Comparison of ENCODE assay signal across 1 cellular context in the genomic region with DNA sequence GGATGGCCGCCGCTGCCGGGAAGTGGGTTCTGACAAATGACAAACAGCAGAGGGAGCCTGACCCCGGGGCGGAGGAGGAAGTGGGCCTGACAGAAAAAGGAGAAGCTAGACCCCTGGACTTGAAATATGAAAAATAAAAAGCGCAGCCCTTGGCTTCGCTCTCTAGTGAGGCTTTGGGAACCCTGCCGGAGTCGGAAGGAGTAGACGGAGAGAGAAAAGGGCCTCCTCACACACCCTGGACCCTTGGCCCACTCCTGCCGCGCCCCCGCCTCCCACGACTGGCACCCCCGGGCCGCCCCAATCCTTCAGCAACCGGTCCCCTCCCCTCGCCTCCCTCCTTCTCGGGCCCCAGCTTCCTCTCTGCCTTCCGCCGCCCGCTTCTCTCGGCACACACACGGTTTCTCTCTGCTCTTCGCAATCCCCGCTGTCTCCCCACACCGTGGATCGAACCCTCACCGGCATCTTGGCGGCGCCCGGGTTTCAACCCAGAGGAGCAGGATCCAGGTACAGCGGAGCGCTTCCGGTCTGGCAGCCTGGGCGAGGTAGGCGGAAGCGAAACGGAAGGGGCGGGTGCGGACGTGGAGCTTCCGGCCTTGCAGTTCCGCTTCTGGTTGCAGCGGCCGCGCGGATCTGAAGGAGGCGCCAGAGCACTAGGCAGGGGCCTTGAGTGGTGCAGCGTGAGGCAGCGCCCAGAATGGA.
TF ChIP-seq lines count a peak whose summit lies in the region.

A gene (minus strand): TSS at position 539 of the 699 bp plus-strand sequence. CDS start 77 bp downstream, at position 462.

TF ChIP-seq in K562, 482 proteins besides CTCF, POLR2A, EP300 and RAD21 (continued from another document and continues in another):
- TF ChIP-seq TRIM24 (IDR thresholded peaks at IDR 0.05) (0 out of 4 replicates have a peak, but pooled peaks of 1 of the 2 experiments have one; percentile 9), FOXP1 (CRISPR knock-in tag; IDR thresholded peaks at IDR 0.05) (no peak), FOXM1 (IDR thresholded peaks at IDR 0.05; ENCODE audit: low read depth) (no peak), FOXM1 (CRISPR knock-in tag; IDR thresholded peaks at IDR 0.05; ENCODE audit: low read depth) (peak; percentile 43; the same call in 1 of the 2 replicates), MTA1 (IDR thresholded peaks at IDR 0.05; ENCODE audit: borderline replicate concordance) (no peak), SNIP1 (IDR thresholded peaks at IDR 0.05; ENCODE audit: low read depth) (no peak), PML (IDR thresholded peaks at IDR 0.05; ENCODE audit: low read length) (peak; percentile 60), ZNF507 (tag; conservative IDR thresholded peaks at IDR 0.05) (no peak), BDP1 (IDR thresholded peaks at IDR 0.05; ENCODE audit: insufficient read depth, insufficient read length) (no peak), GTF2A2 (tag; IDR thresholded peaks at IDR 0.05) (no peak), TAF9B (IDR thresholded peaks at IDR 0.05; ENCODE audit: partially characterized antibody) (peak; percentile 79), FOXK2 (conservative IDR thresholded peaks at IDR 0.05 in 1 of 2, IDR thresholded peaks at IDR 0.05 in 1 of 2; ENCODE audit: low read depth in 2 of 2) (0 out of 4 replicates have a peak, but pooled peaks of 1 of the 2 experiments have one; percentile 28), CXXC5 (CRISPR knock-in tag; IDR thresholded peaks at IDR 0.05) (peak; percentile 69), ZNF668 (CRISPR knock-in tag; IDR thresholded peaks at IDR 0.05) (no peak), CHCHD3 (CRISPR knock-in tag; IDR thresholded peaks at IDR 0.05) (no peak), SOX6 (IDR thresholded peaks at IDR 0.05) (peak; percentile 22; the same call in 1 of the 2 replicates), MECOM (CRISPR knock-in tag; IDR thresholded peaks at IDR 0.05) (no peak), SMAD4 (CRISPR knock-in tag; conservative IDR thresholded peaks at IDR 0.05) (no peak), ATF7 (IDR thresholded peaks at IDR 0.05) (peak; percentile 72; the same call in 1 of the 2 replicates), ASH1L (IDR thresholded peaks at IDR 0.05; ENCODE audit: borderline replicate concordance, low read depth, partially characterized antibody) (peak; percentile 74), MYNN (IDR thresholded peaks at IDR 0.05) (0 out of 2 replicates have a peak, but pooled peaks have one; percentile 38), MYNN (CRISPR knock-in tag; IDR thresholded peaks at IDR 0.05) (no peak), DPF2 (IDR thresholded peaks at IDR 0.05) (0 out of 2 replicates have a peak, but pooled peaks have one; percentile 23), ZNF12 (CRISPR knock-in tag; IDR thresholded peaks at IDR 0.05) (no peak), RBM15 (IDR thresholded peaks at IDR 0.05; ENCODE audit: insufficient read depth, low read length) (no peak), RAD51 (IDR thresholded peaks at IDR 0.05; ENCODE audit: borderline replicate concordance, low read depth) (no peak), ETV6 (IDR thresholded peaks at IDR 0.05; ENCODE audit: borderline replicate concordance in 1 of 2, low read depth in 2 of 2, low read length in 1 of 2) (peak; percentile 98 to 99), ETV6 (CRISPR knock-in tag; IDR thresholded peaks at IDR 0.05; ENCODE audit: borderline replicate concordance) (no peak; the same call in 1 of the 2 replicates), PHTF2 (CRISPR knock-in tag; IDR thresholded peaks at IDR 0.05) (no peak), STAG1 (CRISPR knock-in tag; IDR thresholded peaks at IDR 0.05; ENCODE audit: borderline replicate concordance) (peak; percentile 90; the same call in 1 of the 2 replicates), SREBF2 (CRISPR knock-in tag; IDR thresholded peaks at IDR 0.05) (no peak), XRCC3 (IDR thresholded peaks at IDR 0.05) (no peak), ZNF408 (CRISPR knock-in tag; IDR thresholded peaks at IDR 0.05; ENCODE audit: low read depth) (no peak), SRSF7 (optimal IDR thresholded peaks at IDR 0.05; ENCODE audit: low read depth, low read length) (no peak), SMAD1 (IDR thresholded peaks at IDR 0.05; ENCODE audit: low read depth, low read length, partially characterized antibody) (peak; percentile 76), ELF4 (CRISPR knock-in tag; IDR thresholded peaks at IDR 0.05) (peak; percentile 88), HNRNPUL1 (IDR thresholded peaks at IDR 0.05; ENCODE audit: low read length) (no peak), RBBP5 (IDR thresholded peaks at IDR 0.05; ENCODE audit: borderline replicate concordance, insufficient read depth, low read length, poor library complexity, severe bottlenecking) (peak; percentile 85), NFIC (IDR thresholded peaks at IDR 0.05) (peak; percentile 62), ZNF184 (CRISPR knock-in tag; IDR thresholded peaks at IDR 0.05) (no peak)
- TF ChIP-seq, protein P1, sequence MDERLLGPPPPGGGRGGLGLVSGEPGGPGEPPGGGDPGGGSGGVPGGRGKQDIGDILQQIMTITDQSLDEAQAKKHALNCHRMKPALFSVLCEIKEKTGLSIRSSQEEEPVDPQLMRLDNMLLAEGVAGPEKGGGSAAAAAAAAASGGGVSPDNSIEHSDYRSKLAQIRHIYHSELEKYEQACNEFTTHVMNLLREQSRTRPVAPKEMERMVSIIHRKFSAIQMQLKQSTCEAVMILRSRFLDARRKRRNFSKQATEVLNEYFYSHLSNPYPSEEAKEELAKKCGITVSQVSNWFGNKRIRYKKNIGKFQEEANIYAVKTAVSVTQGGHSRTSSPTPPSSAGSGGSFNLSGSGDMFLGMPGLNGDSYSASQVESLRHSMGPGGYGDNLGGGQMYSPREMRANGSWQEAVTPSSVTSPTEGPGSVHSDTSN (CRISPR knock-in tag; IDR thresholded peaks at IDR 0.05; ENCODE audit: low read depth) = no peak
- TF ChIP-seq, protein P1 (tag; conservative IDR thresholded peaks at IDR 0.05; ENCODE audit: low read depth) = 0 out of 2 replicates have a peak, but pooled peaks have one; percentile 0
- TF ChIP-seq, protein P2, sequence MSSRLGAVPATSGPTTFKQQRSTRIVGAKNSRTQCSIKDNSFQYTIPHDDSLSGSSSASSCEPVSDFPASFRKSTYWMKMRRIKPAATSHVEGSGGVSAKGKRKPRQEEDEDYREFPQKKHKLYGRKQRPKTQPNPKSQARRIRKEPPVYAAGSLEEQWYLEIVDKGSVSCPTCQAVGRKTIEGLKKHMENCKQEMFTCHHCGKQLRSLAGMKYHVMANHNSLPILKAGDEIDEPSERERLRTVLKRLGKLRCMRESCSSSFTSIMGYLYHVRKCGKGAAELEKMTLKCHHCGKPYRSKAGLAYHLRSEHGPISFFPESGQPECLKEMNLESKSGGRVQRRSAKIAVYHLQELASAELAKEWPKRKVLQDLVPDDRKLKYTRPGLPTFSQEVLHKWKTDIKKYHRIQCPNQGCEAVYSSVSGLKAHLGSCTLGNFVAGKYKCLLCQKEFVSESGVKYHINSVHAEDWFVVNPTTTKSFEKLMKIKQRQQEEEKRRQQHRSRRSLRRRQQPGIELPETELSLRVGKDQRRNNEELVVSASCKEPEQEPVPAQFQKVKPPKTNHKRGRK (tag; IDR thresholded peaks at IDR 0.05) = no peak
- TF ChIP-seq, protein P3, sequence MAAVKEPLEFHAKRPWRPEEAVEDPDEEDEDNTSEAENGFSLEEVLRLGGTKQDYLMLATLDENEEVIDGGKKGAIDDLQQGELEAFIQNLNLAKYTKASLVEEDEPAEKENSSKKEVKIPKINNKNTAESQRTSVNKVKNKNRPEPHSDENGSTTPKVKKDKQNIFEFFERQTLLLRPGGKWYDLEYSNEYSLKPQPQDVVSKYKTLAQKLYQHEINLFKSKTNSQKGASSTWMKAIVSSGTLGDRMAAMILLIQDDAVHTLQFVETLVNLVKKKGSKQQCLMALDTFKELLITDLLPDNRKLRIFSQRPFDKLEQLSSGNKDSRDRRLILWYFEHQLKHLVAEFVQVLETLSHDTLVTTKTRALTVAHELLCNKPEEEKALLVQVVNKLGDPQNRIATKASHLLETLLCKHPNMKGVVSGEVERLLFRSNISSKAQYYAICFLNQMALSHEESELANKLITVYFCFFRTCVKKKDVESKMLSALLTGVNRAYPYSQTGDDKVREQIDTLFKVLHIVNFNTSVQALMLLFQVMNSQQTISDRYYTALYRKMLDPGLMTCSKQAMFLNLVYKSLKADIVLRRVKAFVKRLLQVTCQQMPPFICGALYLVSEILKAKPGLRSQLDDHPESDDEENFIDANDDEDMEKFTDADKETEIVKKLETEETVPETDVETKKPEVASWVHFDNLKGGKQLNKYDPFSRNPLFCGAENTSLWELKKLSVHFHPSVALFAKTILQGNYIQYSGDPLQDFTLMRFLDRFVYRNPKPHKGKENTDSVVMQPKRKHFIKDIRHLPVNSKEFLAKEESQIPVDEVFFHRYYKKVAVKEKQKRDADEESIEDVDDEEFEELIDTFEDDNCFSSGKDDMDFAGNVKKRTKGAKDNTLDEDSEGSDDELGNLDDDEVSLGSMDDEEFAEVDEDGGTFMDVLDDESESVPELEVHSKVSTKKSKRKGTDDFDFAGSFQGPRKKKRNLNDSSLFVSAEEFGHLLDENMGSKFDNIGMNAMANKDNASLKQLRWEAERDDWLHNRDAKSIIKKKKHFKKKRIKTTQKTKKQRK (IDR thresholded peaks at IDR 0.05; ENCODE audit: borderline replicate concordance, low read depth, low read length) = no peak
- TF ChIP-seq, protein P4, sequence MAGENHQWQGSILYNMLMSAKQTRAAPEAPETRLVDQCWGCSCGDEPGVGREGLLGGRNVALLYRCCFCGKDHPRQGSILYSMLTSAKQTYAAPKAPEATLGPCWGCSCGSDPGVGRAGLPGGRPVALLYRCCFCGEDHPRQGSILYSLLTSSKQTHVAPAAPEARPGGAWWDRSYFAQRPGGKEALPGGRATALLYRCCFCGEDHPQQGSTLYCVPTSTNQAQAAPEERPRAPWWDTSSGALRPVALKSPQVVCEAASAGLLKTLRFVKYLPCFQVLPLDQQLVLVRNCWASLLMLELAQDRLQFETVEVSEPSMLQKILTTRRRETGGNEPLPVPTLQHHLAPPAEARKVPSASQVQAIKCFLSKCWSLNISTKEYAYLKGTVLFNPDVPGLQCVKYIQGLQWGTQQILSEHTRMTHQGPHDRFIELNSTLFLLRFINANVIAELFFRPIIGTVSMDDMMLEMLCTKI (IDR thresholded peaks at IDR 0.05; ENCODE audit: partially characterized antibody) = no peak
- TF ChIP-seq, protein P5, sequence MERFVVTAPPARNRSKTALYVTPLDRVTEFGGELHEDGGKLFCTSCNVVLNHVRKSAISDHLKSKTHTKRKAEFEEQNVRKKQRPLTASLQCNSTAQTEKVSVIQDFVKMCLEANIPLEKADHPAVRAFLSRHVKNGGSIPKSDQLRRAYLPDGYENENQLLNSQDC (CRISPR knock-in tag; IDR thresholded peaks at IDR 0.05) = no peak
- TF ChIP-seq, protein P6, sequence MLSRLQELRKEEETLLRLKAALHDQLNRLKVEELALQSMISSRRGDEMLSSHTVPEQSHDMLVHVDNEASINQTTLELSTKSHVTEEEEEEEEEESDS (CRISPR knock-in tag; IDR thresholded peaks at IDR 0.05) = no peak
- TF ChIP-seq, protein P7, sequence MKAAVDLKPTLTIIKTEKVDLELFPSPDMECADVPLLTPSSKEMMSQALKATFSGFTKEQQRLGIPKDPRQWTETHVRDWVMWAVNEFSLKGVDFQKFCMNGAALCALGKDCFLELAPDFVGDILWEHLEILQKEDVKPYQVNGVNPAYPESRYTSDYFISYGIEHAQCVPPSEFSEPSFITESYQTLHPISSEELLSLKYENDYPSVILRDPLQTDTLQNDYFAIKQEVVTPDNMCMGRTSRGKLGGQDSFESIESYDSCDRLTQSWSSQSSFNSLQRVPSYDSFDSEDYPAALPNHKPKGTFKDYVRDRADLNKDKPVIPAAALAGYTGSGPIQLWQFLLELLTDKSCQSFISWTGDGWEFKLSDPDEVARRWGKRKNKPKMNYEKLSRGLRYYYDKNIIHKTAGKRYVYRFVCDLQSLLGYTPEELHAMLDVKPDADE (conservative IDR thresholded peaks at IDR 0.05; ENCODE audit: control insufficient read depth, low read depth, low read length) = peak; percentile 69
- TF ChIP-seq, protein P8, sequence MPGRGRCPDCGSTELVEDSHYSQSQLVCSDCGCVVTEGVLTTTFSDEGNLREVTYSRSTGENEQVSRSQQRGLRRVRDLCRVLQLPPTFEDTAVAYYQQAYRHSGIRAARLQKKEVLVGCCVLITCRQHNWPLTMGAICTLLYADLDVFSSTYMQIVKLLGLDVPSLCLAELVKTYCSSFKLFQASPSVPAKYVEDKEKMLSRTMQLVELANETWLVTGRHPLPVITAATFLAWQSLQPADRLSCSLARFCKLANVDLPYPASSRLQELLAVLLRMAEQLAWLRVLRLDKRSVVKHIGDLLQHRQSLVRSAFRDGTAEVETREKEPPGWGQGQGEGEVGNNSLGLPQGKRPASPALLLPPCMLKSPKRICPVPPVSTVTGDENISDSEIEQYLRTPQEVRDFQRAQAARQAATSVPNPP (IDR thresholded peaks at IDR 0.05; ENCODE audit: borderline replicate concordance, insufficient read depth, insufficient read length) = no peak
- TF ChIP-seq, protein P9, sequence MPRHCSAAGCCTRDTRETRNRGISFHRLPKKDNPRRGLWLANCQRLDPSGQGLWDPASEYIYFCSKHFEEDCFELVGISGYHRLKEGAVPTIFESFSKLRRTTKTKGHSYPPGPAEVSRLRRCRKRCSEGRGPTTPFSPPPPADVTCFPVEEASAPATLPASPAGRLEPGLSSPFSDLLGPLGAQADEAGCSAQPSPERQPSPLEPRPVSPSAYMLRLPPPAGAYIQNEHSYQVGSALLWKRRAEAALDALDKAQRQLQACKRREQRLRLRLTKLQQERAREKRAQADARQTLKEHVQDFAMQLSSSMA (CRISPR knock-in tag; IDR thresholded peaks at IDR 0.05) = no peak
- TF ChIP-seq, protein P10, sequence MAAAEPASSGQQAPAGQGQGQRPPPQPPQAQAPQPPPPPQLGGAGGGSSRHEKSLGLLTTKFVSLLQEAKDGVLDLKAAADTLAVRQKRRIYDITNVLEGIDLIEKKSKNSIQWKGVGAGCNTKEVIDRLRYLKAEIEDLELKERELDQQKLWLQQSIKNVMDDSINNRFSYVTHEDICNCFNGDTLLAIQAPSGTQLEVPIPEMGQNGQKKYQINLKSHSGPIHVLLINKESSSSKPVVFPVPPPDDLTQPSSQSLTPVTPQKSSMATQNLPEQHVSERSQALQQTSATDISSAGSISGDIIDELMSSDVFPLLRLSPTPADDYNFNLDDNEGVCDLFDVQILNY (CRISPR knock-in tag; IDR thresholded peaks at IDR 0.05) = no peak; the same call in 1 of the 2 replicates
- TF ChIP-seq, protein P11, sequence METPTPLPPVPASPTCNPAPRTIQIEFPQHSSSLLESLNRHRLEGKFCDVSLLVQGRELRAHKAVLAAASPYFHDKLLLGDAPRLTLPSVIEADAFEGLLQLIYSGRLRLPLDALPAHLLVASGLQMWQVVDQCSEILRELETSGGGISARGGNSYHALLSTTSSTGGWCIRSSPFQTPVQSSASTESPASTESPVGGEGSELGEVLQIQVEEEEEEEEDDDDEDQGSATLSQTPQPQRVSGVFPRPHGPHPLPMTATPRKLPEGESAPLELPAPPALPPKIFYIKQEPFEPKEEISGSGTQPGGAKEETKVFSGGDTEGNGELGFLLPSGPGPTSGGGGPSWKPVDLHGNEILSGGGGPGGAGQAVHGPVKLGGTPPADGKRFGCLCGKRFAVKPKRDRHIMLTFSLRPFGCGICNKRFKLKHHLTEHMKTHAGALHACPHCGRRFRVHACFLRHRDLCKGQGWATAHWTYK (CRISPR knock-in tag; IDR thresholded peaks at IDR 0.05) = no peak
